In the genomic region with DNA sequence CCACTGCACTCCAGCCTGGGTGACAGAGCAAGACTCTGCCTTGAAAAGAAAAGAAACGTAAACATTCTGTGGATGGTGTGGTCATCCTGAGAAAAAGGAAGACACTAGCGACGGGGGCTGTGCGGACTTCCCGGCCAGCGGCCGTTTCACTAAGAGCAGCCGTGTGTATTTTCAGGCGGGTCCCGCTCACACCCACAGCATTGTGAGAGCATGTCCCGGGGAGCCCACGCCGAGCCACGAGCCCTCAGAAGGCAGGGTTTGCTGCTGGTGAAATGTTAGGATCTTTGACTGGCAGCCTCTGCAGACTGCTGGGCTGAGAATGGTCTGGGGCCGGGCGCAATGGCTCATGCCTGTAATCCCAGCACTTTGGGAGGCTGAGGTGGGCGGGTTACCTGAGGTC, we compare ENCODE assay signal across 20 cellular contexts. TPM values are rescaled to one million over a fixed set of nuclear protein-coding genes. Genes with fewer than 3 reads are reported as not detected.
"Had no signal": no experiment of that assay in that cellular context is flagged by ENCODE, and none has a peak within 500 bp of the region (broad histone marks: within the 10 kb centered on the region; RNA-seq: fewer than 3 reads in every experiment).

No MANE protein-coding gene starts in this region.

- H3K9me3 ChIP-seq: SK-N-SH had no signal

- H3K4me2 ChIP-seq: SK-N-SH had no signal

- DNase-seq: KBM-7, MV-4-11, NCI-H1048, NCI-H1105, NCI-H1417, NCI-H1436 treated with DMSO at 0.1 percent for 48 hours, NCI-H1694, NCI-H187 treated with DMSO at 0.1 percent for 48 hours, NCI-H2029 treated with DMSO at 0.1 percent for 48 hours, NCI-H2227 treated with DMSO at 0.1 percent for 48 hours, NCI-H510A, NCI-H524 treated with DMSO at 0.1 percent for 48 hours, NCI-H69, NCI-H774, RPMI8226, SHP77, SK-N-SH, SW 1271 had no signal

- H3K9ac ChIP-seq: SK-N-SH had no signal

- H3K27ac ChIP-seq: HL-60 had no signal

RNA-seq across cellular contexts. Expression of a gene that starts 51.1 kb away (rescaled TPM):
- total RNA-seq: MCF 10A had no signal
